In the genomic region with DNA sequence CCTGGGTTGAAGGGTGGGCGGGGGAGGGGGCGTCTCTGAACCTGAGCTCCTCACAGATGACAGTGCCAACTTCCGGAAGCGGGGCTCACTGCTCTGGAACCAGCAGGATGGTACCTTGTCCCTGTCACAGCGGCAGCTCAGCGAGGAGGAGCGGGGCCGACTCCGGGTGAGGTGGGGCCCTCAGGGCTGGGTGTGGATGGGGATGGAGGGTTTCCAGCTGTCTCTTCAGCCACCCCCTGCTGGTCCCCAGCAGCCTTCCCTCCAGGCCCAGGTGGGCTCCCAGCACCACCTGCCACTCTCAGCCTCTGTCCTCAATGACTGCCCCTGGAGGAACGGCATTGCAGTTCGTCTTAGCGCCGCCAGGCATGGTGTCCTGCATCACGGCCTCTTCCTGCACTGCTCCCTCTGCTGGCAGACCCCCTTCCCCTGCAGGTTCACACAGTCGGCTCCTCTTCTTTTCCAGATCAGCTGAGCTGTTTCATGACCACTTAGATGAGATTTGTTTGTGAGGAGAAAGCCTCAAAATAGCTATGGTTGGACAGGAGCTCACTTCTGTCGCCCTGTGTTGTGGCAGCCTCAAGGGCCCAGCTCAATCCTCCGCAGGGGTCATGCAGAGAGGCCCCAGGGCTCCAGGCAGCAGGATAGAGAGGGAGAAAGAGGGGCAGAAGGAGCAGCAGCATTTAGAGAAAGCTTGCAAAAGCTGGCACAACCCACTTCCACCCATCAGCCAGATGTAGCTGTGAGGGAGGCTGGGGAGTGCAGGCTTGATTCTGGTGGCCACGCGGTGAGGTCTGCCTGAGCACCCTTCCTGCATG, we compare ENCODE assay signal across 9 cellular contexts. TPM values are rescaled to one million over a fixed set of nuclear protein-coding genes. Genes with fewer than 3 reads are reported as not detected.
DNase-seq lines count a peak whose midpoint lies in the region; FAIRE-seq and TF ChIP-seq lines count a peak whose summit lies in the region.
"Had no signal": no experiment of that assay in that cellular context is flagged by ENCODE, and none has a peak within 500 bp of the region (broad histone marks: within the 10 kb centered on the region; RNA-seq: fewer than 3 reads in every experiment).

No MANE protein-coding gene starts in this region.

- peaks cover 5% of the 10 kb centered on the region for H3K79me2 ChIP-seq in trophoblast cell (ENCODE audit: control insufficient read depth, insufficient read depth, low read length, poor library complexity)

- peaks cover 3% of the 10 kb centered on the region for H3K79me1 ChIP-seq in trophoblast cell (ENCODE audit: low read length)

- H3K9me3 ChIP-seq in trophoblast cell (ENCODE audit: insufficient read depth, low read depth, low read length), result peaks cover 4% of the 10 kb centered on the region

- in situ Hi-C loops in KBM-7 (cut with MboI; ENCODE audit: low pct_unique_long_range_greater_than_20kb, low sequenced_read_pairs), result no loop called here

- no peak overlapping the region for H3K4ac ChIP-seq in trophoblast cell (ENCODE audit: low read depth, low read length)

- no peak overlapping the region for H3K4me2 ChIP-seq in trophoblast cell (ENCODE audit: low read length)

- TF ChIP-seq POLR2A in GM12891 (IDR thresholded peaks at IDR 0.05; ENCODE audit: low read depth, low read length), result no peak

- H3K27ac Mint-ChIP-seq in brain, result peak overlapping the region in 1 of 5 experiments; percentile 33
- H3K27ac Mint-ChIP-seq: T-cell had no signal

- no peak overlapping the region for H2AFZ ChIP-seq in trophoblast cell (ENCODE audit: insufficient read depth, low read length, poor library complexity)

- peaks cover 23% of the 10 kb centered on the region for H3K4me1 Mint-ChIP-seq in brain

- H2BK120ac ChIP-seq in trophoblast cell (ENCODE audit: insufficient read depth, low read length, poor library complexity), result no peak overlapping the region

- no peak overlapping the region for H3K18ac ChIP-seq in trophoblast cell (ENCODE audit: low read length)

- H3K4me3 ChIP-seq in trophoblast cell (ENCODE audit: low read depth, low read length), result no peak overlapping the region

- no peak overlapping the region for H2BK12ac ChIP-seq in trophoblast cell (ENCODE audit: low read length)

- peaks cover 3 to 71% (median 29%) of the 10 kb centered on the region in 5 experiments for H3K9me3 Mint-ChIP-seq in brain
- H3K9me3 Mint-ChIP-seq: T-cell had no signal

- H2AK5ac ChIP-seq in trophoblast cell (ENCODE audit: low read length), result no peak overlapping the region

- no CpG with 5 or more reads among the region's 19 CpGs for WGBS in trophoblast cell (ENCODE audit: extremely low coverage, insufficient coverage, insufficient read length)

- H3K27ac ChIP-seq in trophoblast cell (ENCODE audit: low read depth, low read length), result no peak overlapping the region

- H3K36me3 Mint-ChIP-seq in brain, result peaks cover 42% of the 10 kb centered on the region

- H3K23ac ChIP-seq in trophoblast cell (ENCODE audit: low read length), result no peak overlapping the region

- H3K9ac ChIP-seq in trophoblast cell (ENCODE audit: low read length), result no peak overlapping the region

- peak overlapping the region in 2 of 5 experiments; percentile 49 to 64 for H3K4me3 Mint-ChIP-seq in brain

- FAIRE-seq in GM12891 (lab: Jason Lieb, UNC), result no peak

- H3K36me3 ChIP-seq in trophoblast cell (ENCODE audit: control insufficient read depth in 1 of 2, insufficient read depth in 2 of 2, low read length in 2 of 2), result peaks cover 49 to 53% of the 10 kb centered on the region in 2 experiments

- peak; percentile 32 to 46 for TF ChIP-seq CTCF in brain (conservative IDR thresholded peaks at IDR 0.05)

- no peak overlapping the region for H2BK5ac ChIP-seq in trophoblast cell (ENCODE audit: low read depth, low read length, poor library complexity)

- no peak overlapping the region for H4K12ac ChIP-seq in trophoblast cell (ENCODE audit: low read depth, low read length)

- no peaks in the 10 kb centered on the region for H3K27me3 ChIP-seq in trophoblast cell (ENCODE audit: insufficient read depth, low read length)

- no peak overlapping the region for H3K14ac ChIP-seq in trophoblast cell (ENCODE audit: low read length)

- H3K27me3 Mint-ChIP-seq in brain, result peaks cover 8% of the 10 kb centered on the region

- H4K8ac ChIP-seq in trophoblast cell (ENCODE audit: low read depth, low read length), result no peak overlapping the region

- H4K91ac ChIP-seq in trophoblast cell (ENCODE audit: low read depth, low read length), result no peak overlapping the region

- DNase-seq in SIG-M5 treated with dmso at 0.1 percent for 504 hours (lab: John Stamatoyannopoulos, UW; ENCODE audit: unreplicated experiment), result peak; percentile 76
- no peak for DNase-seq in SIG-M5 (lab: John Stamatoyannopoulos, UW)
- peak; percentile 79 for DNase-seq in KBM-7
- DNase-seq in trophoblast cell, result peak; percentile 25 to 47
- no peak for DNase-seq in GM12891 (ENCODE audit: insufficient read length, low spot score)
- DNase-seq in NCI-H748 (lab: John Stamatoyannopoulos, UW; ENCODE audit: unreplicated experiment), result no peak
- no peak for DNase-seq in T-helper 9 cell

- peaks cover 3 to 13% of the 10 kb centered on the region in 2 experiments for H3K4me1 ChIP-seq in trophoblast cell (ENCODE audit: control insufficient read depth in 1 of 2, insufficient read depth in 2 of 2, low read length in 2 of 2)

TF ChIP-seq in GM12891, 5 proteins besides CTCF, POLR2A, EP300 and RAD21:
- TF ChIP-seq PAX5 (IDR thresholded peaks at IDR 0.05; ENCODE audit: insufficient read depth, low read length, severe bottlenecking) (no peak), TAF1 (IDR thresholded peaks at IDR 0.05; ENCODE audit: low read depth, low read length) (no peak), SPI1 (IDR thresholded peaks at IDR 0.05; ENCODE audit: low read depth, low read length) (no peak)

RNA-seq across cellular contexts. Expression of a gene that starts 2.5 kb away (rescaled TPM):
- 15.9 TPM for polyA plus RNA-seq in brain (ENCODE audit: insufficient read depth, low read depth, low replicate concordance)
- polyA plus RNA-seq in trophoblast cell (2013), result 4.8 and 5.4 TPM in 2 replicates
- 0.33 TPM for polyA plus RNA-seq in GM12891 (2012; ENCODE audit: low read depth, missing spikeins)

RNA-seq across cellular contexts. Expression of a gene that starts 2.8 kb away (rescaled TPM):
- 171 TPM for polyA plus RNA-seq in brain (ENCODE audit: insufficient read depth, low read depth, low replicate concordance)
- 73.1 and 73.6 TPM in 2 replicates for polyA plus RNA-seq in trophoblast cell (2013)
- polyA plus RNA-seq in GM12891 (2012; ENCODE audit: low read depth, missing spikeins), result 50.9 TPM

RNA-seq across cellular contexts. Expression of a gene that starts 31.9 kb away (rescaled TPM):
- 36.8 TPM for polyA plus RNA-seq in brain (ENCODE audit: insufficient read depth, low read depth, low replicate concordance)
- polyA plus RNA-seq in trophoblast cell (2013), result 19.0 and 19.3 TPM in 2 replicates
- polyA plus RNA-seq in GM12891 (2012; ENCODE audit: low read depth, missing spikeins), result 19.6 TPM

RNA-seq across cellular contexts. Expression of a gene that starts 34.6 kb away (rescaled TPM):
- 58.1 TPM for polyA plus RNA-seq in brain (ENCODE audit: insufficient read depth, low read depth, low replicate concordance)
- polyA plus RNA-seq in trophoblast cell (2013), result not detected in 2 replicates
- polyA plus RNA-seq in GM12891 (2012; ENCODE audit: low read depth, missing spikeins), result 0.32 TPM

RNA-seq across cellular contexts. Expression of a gene that starts 46.4 kb away (rescaled TPM):
- polyA plus RNA-seq in brain (ENCODE audit: insufficient read depth, low read depth, low replicate concordance), result not detected
- polyA plus RNA-seq in trophoblast cell (2013), result 0.07 and 0.12 TPM in 2 replicates
- polyA plus RNA-seq in GM12891 (2012; ENCODE audit: low read depth, missing spikeins), result 2.1 TPM

Comparison
In these comparisons a context has a peak if more than half of its experiments do, and no peak if none do; other contexts are left out.
1. DNase-seq: peak in SIG-M5 treated with dmso at 0.1 percent for 504 hours (single experiment), KBM-7 (single experiment) and trophoblast cell (2 of 2); none in SIG-M5 (single experiment), GM12891 (single experiment), NCI-H748 (single experiment) and T-helper 9 cell (single experiment).